1 cellular context compared by ENCODE assay signal in the genomic region with DNA sequence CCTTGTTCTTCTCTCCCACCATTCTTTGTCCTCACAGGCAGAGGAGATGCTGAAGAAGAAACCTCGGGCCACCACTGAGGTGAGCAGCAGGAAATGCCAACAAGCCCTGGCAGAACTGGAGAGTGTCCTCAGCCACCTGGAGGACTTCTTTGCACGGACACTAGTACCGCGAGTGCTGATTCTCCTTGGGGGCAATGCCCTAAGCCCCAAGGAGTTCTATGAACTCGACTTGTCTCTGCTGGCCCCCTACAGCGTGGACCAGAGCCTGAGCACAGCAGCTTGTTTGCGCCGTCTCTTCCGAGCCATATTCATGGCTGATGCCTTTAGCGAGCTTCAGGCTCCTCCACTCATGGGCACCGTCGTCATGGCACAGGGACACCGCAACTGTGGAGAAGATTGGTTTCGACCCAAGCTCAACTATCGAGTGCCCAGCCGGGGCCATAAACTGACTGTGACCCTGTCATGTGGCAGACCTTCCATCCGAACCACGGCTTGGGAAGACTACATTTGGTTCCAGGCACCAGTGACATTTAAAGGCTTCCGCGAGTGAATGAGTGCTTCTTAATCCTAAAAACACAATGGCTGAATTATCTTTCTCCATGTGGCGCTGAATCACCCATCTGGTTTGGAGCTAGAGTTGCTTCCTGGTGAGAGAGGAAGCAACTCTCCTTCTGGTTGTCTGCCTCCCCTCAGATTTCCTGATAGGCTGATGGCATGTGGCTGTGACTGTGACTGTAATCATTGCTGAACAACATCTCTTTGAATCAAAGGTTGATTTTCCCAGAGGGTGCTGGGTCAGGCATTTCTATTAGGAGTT.
TF ChIP-seq lines count a peak whose summit lies in the region.

No MANE protein-coding gene starts in this region.

TF ChIP-seq in K562, 482 proteins besides CTCF, POLR2A, EP300 and RAD21 (continues in another document):
- TF ChIP-seq MAFF (IDR thresholded peaks at IDR 0.05; ENCODE audit: low read length) (0 out of 2 replicates have a peak, but pooled peaks have one; percentile 13), KAT2B (IDR thresholded peaks at IDR 0.05; ENCODE audit: low read depth, low read length) (no peak), RBBP5 (IDR thresholded peaks at IDR 0.05; ENCODE audit: borderline replicate concordance, insufficient read depth, low read length, poor library complexity, severe bottlenecking) (peak; percentile 67), EP400 (IDR thresholded peaks at IDR 0.05) (peak; percentile 85), GATA2 (CRISPR knock-in tag; IDR thresholded peaks at IDR 0.05) (peak; percentile 93), ZBTB40 (IDR thresholded peaks at IDR 0.05) (0 out of 2 replicates have a peak, but pooled peaks have one; percentile 21), ZBTB40 (CRISPR knock-in tag; IDR thresholded peaks at IDR 0.05) (no peak), POLR3G (IDR thresholded peaks at IDR 0.05; ENCODE audit: extremely low read depth, insufficient read length, insufficient replicate concordance) (no peak), MAFK (IDR thresholded peaks at IDR 0.05; ENCODE audit: low read length) (peak; percentile 11; the same call in 1 of the 2 replicates), HEY1 (CRISPR knock-in tag; IDR thresholded peaks at IDR 0.05; ENCODE audit: borderline replicate concordance) (no peak), NELFE (IDR thresholded peaks at IDR 0.05; ENCODE audit: insufficient read depth, insufficient read length) (no peak), ZMIZ1 (IDR thresholded peaks at IDR 0.05; ENCODE audit: low read depth in 2 of 2, low read length in 2 of 2) (no peak), DNMT1 (IDR thresholded peaks at IDR 0.05) (no peak), STAT5B (CRISPR knock-in tag; IDR thresholded peaks at IDR 0.05) (no peak), ZBED1 (IDR thresholded peaks at IDR 0.05) (no peak), ZNF232 (CRISPR knock-in tag; IDR thresholded peaks at IDR 0.05) (no peak), HMGXB4 (CRISPR knock-in tag; IDR thresholded peaks at IDR 0.05) (no peak), RBFOX2 (IDR thresholded peaks at IDR 0.05; ENCODE audit: low read depth, low read length) (peak; percentile 56; the same call in 1 of the 2 replicates), CCNT2 (IDR thresholded peaks at IDR 0.05; ENCODE audit: borderline replicate concordance, extremely low read depth, insufficient read length, low read depth, low read length) (peak; percentile 17), CREM (IDR thresholded peaks at IDR 0.05; ENCODE audit: low read depth) (peak; percentile 54), NR2C2 (CRISPR knock-in tag; IDR thresholded peaks at IDR 0.05) (no peak), NR2C2 (tag; IDR thresholded peaks at IDR 0.05) (peak; percentile 71; the same call in 1 of the 2 replicates), RNF2 (IDR thresholded peaks at IDR 0.05) (peak; percentile 57; the same call in 1 of the 2 replicates), MTA3 (IDR thresholded peaks at IDR 0.05; ENCODE audit: borderline replicate concordance) (peak; percentile 76; the same call in 1 of the 2 replicates), ZKSCAN1 (IDR thresholded peaks at IDR 0.05; ENCODE audit: low read depth, low read length) (no peak)
- TF ChIP-seq, protein P1, sequence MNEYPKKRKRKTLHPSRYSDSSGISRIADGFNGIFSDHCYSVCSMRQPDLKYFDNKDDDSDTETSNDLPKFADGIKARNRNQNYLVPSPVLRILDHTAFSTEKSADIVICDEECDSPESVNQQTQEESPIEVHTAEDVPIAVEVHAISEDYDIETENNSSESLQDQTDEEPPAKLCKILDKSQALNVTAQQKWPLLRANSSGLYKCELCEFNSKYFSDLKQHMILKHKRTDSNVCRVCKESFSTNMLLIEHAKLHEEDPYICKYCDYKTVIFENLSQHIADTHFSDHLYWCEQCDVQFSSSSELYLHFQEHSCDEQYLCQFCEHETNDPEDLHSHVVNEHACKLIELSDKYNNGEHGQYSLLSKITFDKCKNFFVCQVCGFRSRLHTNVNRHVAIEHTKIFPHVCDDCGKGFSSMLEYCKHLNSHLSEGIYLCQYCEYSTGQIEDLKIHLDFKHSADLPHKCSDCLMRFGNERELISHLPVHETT (CRISPR knock-in tag; conservative IDR thresholded peaks at IDR 0.05 in 1 of 2, IDR thresholded peaks at IDR 0.05 in 1 of 2) = peak in 1 of 2 experiments; percentile 68; a peak in 2 of 4 replicates
- TF ChIP-seq, protein P2, sequence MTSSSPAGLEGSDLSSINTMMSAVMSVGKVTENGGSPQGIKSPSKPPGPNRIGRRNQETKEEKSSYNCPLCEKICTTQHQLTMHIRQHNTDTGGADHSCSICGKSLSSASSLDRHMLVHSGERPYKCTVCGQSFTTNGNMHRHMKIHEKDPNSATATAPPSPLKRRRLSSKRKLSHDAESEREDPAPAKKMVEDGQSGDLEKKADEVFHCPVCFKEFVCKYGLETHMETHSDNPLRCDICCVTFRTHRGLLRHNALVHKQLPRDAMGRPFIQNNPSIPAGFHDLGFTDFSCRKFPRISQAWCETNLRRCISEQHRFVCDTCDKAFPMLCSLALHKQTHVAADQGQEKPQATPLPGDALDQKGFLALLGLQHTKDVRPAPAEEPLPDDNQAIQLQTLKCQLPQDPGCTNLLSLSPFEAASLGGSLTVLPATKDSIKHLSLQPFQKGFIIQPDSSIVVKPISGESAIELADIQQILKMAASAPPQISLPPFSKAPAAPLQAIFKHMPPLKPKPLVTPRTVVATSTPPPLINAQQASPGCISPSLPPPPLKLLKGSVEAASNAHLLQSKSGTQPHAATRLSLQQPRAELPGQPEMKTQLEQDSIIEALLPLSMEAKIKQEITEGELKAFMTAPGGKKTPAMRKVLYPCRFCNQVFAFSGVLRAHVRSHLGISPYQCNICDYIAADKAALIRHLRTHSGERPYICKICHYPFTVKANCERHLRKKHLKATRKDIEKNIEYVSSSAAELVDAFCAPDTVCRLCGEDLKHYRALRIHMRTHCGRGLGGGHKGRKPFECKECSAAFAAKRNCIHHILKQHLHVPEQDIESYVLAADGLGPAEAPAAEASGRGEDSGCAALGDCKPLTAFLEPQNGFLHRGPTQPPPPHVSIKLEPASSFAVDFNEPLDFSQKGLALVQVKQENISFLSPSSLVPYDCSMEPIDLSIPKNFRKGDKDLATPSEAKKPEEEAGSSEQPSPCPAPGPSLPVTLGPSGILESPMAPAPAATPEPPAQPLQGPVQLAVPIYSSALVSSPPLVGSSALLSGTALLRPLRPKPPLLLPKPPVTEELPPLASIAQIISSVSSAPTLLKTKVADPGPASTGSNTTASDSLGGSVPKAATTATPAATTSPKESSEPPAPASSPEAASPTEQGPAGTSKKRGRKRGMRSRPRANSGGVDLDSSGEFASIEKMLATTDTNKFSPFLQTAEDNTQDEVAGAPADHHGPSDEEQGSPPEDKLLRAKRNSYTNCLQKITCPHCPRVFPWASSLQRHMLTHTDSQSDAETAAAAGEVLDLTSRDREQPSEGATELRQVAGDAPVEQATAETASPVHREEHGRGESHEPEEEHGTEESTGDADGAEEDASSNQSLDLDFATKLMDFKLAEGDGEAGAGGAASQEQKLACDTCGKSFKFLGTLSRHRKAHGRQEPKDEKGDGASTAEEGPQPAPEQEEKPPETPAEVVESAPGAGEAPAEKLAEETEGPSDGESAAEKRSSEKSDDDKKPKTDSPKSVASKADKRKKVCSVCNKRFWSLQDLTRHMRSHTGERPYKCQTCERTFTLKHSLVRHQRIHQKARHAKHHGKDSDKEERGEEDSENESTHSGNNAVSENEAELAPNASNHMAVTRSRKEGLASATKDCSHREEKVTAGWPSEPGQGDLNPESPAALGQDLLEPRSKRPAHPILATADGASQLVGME (CRISPR knock-in tag; IDR thresholded peaks at IDR 0.05) = no peak
- TF ChIP-seq, protein P3, sequence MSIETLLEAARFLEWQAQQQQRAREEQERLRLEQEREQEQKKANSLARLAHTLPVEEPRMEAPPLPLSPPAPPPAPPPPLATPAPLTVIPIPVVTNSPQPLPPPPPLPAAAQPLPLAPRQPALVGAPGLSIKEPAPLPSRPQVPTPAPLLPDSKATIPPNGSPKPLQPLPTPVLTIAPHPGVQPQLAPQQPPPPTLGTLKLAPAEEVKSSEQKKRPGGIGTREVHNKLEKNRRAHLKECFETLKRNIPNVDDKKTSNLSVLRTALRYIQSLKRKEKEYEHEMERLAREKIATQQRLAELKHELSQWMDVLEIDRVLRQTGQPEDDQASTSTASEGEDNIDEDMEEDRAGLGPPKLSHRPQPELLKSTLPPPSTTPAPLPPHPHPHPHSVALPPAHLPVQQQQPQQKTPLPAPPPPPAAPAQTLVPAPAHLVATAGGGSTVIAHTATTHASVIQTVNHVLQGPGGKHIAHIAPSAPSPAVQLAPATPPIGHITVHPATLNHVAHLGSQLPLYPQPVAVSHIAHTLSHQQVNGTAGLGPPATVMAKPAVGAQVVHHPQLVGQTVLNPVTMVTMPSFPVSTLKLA (conservative IDR thresholded peaks at IDR 0.05) = peak; percentile 69 to 88
